Comparison of ENCODE assay signal across 9 cellular contexts in genomic region chr1:156508205-156508954, GRCh38. TPM values are rescaled to one million over a fixed set of nuclear protein-coding genes. Genes with fewer than 3 reads are reported as not detected.
A peak's percentile ranks its signal among the peaks of the same experiment; 100 is the strongest.
DNase-seq lines count a peak whose midpoint lies in the region; ATAC-seq and TF ChIP-seq lines count a peak whose summit lies in the region.
"Had no signal": no experiment of that assay in that cellular context is flagged by ENCODE, and none has a peak within 500 bp of the region (broad histone marks: within the 10 kb centered on the region; RNA-seq: fewer than 3 reads in every experiment).

No MANE protein-coding gene starts in this region.

- H3K36me3 ChIP-seq in ascending aorta = no peaks in the 10 kb centered on the region

- H3K36me3 Mint-ChIP-seq in activated naive CD4-positive, alpha-beta T cell treated with anti-CD3 and anti-CD28 coated beads for 36 hours (ENCODE audit: low read depth) = no peaks in the 10 kb centered on the region
- H3K36me3 Mint-ChIP-seq in memory B cell = no peaks in the 10 kb centered on the region

- H3K9me3 ChIP-seq in ascending aorta = no peaks in the 10 kb centered on the region

- H3K27ac ChIP-seq in ascending aorta = peak overlapping the region; percentile 86 to 100

- ATAC-seq in memory B cell (ENCODE audit: low read depth) = no peak

- H3K4me3 Mint-ChIP-seq in activated naive CD4-positive, alpha-beta T cell treated with anti-CD3 and anti-CD28 coated beads for 36 hours = peak overlapping the region; percentile 40
- H3K4me3 Mint-ChIP-seq in memory B cell = peak overlapping the region; percentile 48

- no peak for DNase-seq in activated naive CD4-positive, alpha-beta T cell treated with anti-CD3 and anti-CD28 coated beads for 36 hours
- no peak for DNase-seq in activated naive CD4-positive, alpha-beta T cell treated with Interleukin-2 at 50 U/mL for 16 hours
- DNase-seq in ascending aorta (ENCODE audit: low spot score in 2 of 2) = peak; percentile 70 to 94
- DNase-seq in memory B cell (ENCODE audit: low spot score in 2 of 2) = no peak
- DNase-seq in ureter (ENCODE audit: low spot score) = peak; percentile 84
- DNase-seq in putamen (ENCODE audit: low spot score) = no peak
- DNase-seq in NCI-H1092 (lab: John Stamatoyannopoulos, UW) = no peak
- DNase-seq in activated CD4-positive, alpha-beta T cell treated with anti-CD3 and anti-CD28 coated beads, Interleukin-2, amount 50 U/mL, for 4 hours = no peak
- DNase-seq: DMS79 had no signal

- H3K27me3 ChIP-seq in ascending aorta = no peaks in the 10 kb centered on the region

- intact Hi-C loops in activated naive CD4-positive, alpha-beta T cell treated with anti-CD3 and anti-CD28 coated beads for 36 hours (cut with micrococcal nuclease) = loop anchor here (5.0 to 10.0 kb wide), 3 partner anchors 236 to 651 kb away; partner anchors contain the start of genes ETV3, GON4L, MRPL24 and SYT11
- intact Hi-C loops in ascending aorta (cut with DNase I) = loop anchor here (10.0 kb wide), 1 partner anchor 384 kb away; no protein-coding TSS in a partner anchor

- peak overlapping the region; percentile 36 for H3K27ac Mint-ChIP-seq in activated naive CD4-positive, alpha-beta T cell treated with anti-CD3 and anti-CD28 coated beads for 36 hours
- H3K27ac Mint-ChIP-seq in memory B cell = peak overlapping the region; percentile 85

- no peaks in the 10 kb centered on the region for H3K9me3 Mint-ChIP-seq in activated naive CD4-positive, alpha-beta T cell treated with anti-CD3 and anti-CD28 coated beads for 36 hours
- no peaks in the 10 kb centered on the region for H3K9me3 Mint-ChIP-seq in memory B cell

- no peaks in the 10 kb centered on the region for H3K27me3 Mint-ChIP-seq in activated naive CD4-positive, alpha-beta T cell treated with anti-CD3 and anti-CD28 coated beads for 36 hours (ENCODE audit: low read depth)
- no peaks in the 10 kb centered on the region for H3K27me3 Mint-ChIP-seq in memory B cell

- peaks cover 58% of the 10 kb centered on the region for H3K4me1 Mint-ChIP-seq in activated naive CD4-positive, alpha-beta T cell treated with anti-CD3 and anti-CD28 coated beads for 36 hours (ENCODE audit: low read depth)
- H3K4me1 Mint-ChIP-seq in memory B cell = peaks cover 27% of the 10 kb centered on the region

- H3K4me3 ChIP-seq in ascending aorta = peak overlapping the region in 1 of 2 donors; percentile 27

- TF ChIP-seq CTCF in ascending aorta (IDR thresholded peaks at IDR 0.05) = no peak

- CTCF ChIA-PET in activated naive CD4-positive, alpha-beta T cell treated with anti-CD3 and anti-CD28 coated beads for 36 hours (lab: Charles Lee) = interaction anchor here (0.6 to 1.6 kb wide), 7 partner anchors 8 to 406 kb away, joined by 3 to 11 read pairs (median 3); no protein-coding TSS in a partner anchor

- H3K4me1 ChIP-seq in ascending aorta = peaks cover 29 to 52% of the 10 kb centered on the region in 2 donors

RNA-seq across cellular contexts. Expression of gene MEF2D, which starts 7.8 kb away (rescaled TPM):
- total RNA-seq in activated naive CD4-positive, alpha-beta T cell treated with anti-CD3 and anti-CD28 coated beads for 36 hours = 10 to 100 TPM; 28.8 to 32.8 TPM
- 106 TPM for total RNA-seq in ascending aorta
- 55.3 TPM for total RNA-seq in ureter

Comparison
In these comparisons a context has a peak if more than half of its experiments do, and no peak if none do; other contexts are left out.
1. DNase-seq: peak in ascending aorta (2 of 2) and ureter (single experiment); none in activated naive CD4-positive, alpha-beta T cell treated with anti-CD3 and anti-CD28 coated beads for 36 hours (single experiment), activated naive CD4-positive, alpha-beta T cell treated with Interleukin-2 at 50 U/mL for 16 hours (single experiment), memory B cell (0 of 2), putamen (single experiment), NCI-H1092 (single experiment) and activated CD4-positive, alpha-beta T cell treated with anti-CD3 and anti-CD28 coated beads, Interleukin-2, amount 50 U/mL, for 4 hours (0 of 2).